Comparison of ENCODE assay signal across 8 cellular contexts in the genomic region with DNA sequence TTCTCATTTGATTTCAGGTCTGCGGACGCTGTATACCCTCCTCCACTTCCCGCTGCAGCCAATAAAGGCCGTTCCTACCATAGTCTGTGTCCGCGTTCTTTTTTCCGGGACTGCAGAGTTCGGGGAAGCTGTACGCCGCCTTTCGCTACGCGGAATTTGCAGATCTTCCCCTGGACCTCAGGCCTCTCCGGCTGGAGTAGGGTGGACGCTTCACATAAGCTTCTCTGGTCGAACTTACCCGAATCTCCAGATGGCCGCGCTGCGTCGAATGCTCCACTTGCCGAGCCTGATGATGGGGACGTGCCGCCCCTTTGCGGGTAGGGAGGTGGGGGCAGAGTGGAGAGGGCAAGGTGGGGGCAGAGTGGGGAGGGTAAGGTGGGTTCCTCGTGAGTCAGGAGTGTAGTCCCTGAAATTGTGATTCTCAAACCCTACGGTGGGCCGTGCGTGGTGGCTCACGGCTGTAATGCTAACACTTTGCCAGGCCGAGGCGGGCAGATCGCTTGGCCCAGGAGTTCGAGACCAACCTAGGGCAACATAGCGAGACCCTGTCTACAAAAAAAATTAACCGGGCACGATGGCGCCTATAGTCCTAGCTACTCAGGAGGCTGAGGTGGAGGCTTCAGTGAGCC. TPM values are rescaled to one million over a fixed set of nuclear protein-coding genes. Genes with fewer than 3 reads are reported as not detected.
DNase-seq lines count a peak whose midpoint lies in the region; ATAC-seq and TF ChIP-seq lines count a peak whose summit lies in the region.

No MANE protein-coding gene starts in this region.

- peak overlapping the region; percentile 98 for H3K27ac ChIP-seq in C4-2B
- peak overlapping the region; percentile 96 for H3K27ac ChIP-seq in colonic mucosa
- peak overlapping the region; percentile 91 for H3K27ac ChIP-seq in lower lobe of right lung

- peak; percentile 18 for ATAC-seq in GM21423 (IDR thresholded peaks at IDR 0.05; ENCODE audit: unreplicated experiment)
- peak; percentile 62 to 63 for ATAC-seq in lower lobe of right lung

- no peaks in the 10 kb centered on the region for H3K27me3 ChIP-seq in colonic mucosa
- H3K27me3 ChIP-seq in lower lobe of right lung (ENCODE audit: low read depth): no peaks in the 10 kb centered on the region

- peak; percentile 38 for DNase-seq in KBM-7
- DNase-seq in activated CD4-positive, alpha-beta T cell treated with anti-CD3 and anti-CD28 coated beads for 48 hours: peak; percentile 65
- peak; percentile 64 for DNase-seq in colonic mucosa
- DNase-seq in lower lobe of right lung: peak; percentile 66
- DNase-seq in stimulated activated CD8-positive, alpha-beta memory T cell treated with anti-CD3 and anti-CD28 coated beads, Interleukin-15, amount 100 ng/mL, for 4 hours (ENCODE audit: low read depth in 2 of 2): peak; percentile 62 to 68
- no peak for DNase-seq in GM13977 (ENCODE audit: low spot score)

- H3K4me1 ChIP-seq in colonic mucosa (peaks cover 23% of the 10 kb centered on the region), lower lobe of right lung (peaks cover 49% of the 10 kb centered on the region)

- peak overlapping the region; percentile 87 for H3K4me3 ChIP-seq in colonic mucosa
- H3K4me3 ChIP-seq in lower lobe of right lung: peak overlapping the region; percentile 92

- in situ Hi-C loops in KBM-7 (cut with MboI; ENCODE audit: low pct_unique_long_range_greater_than_20kb, low sequenced_read_pairs) (no loop called here), GM13977 (cut with MboI; ENCODE audit: low pct_unique_long_range_greater_than_20kb, low sequenced_read_pairs, unreplicated experiment) (no loop called here)

- intact Hi-C loops in colonic mucosa (cut with DNase I): no loop called here
- intact Hi-C loops in lower lobe of right lung (cut with DNase I): no loop called here

- H3K9me3 ChIP-seq in colonic mucosa (no peaks in the 10 kb centered on the region), lower lobe of right lung (no peaks in the 10 kb centered on the region)

- H3K9ac ChIP-seq in colonic mucosa (ENCODE audit: low read depth in 2 of 2, low read length in 2 of 2): peak overlapping the region; percentile 68 to 99

- no peak for TF ChIP-seq CTCF in C4-2B (conservative IDR thresholded peaks at IDR 0.05)
- no peak for TF ChIP-seq CTCF in colonic mucosa (IDR thresholded peaks at IDR 0.05)
- no peak for TF ChIP-seq CTCF in lower lobe of right lung (IDR thresholded peaks at IDR 0.05)
- no peak for TF ChIP-seq CTCF in GM13977 (IDR thresholded peaks at IDR 0.05; ENCODE audit: extremely low read depth, insufficient read depth, missing control alignments)

- H3K36me3 ChIP-seq in colonic mucosa (no peaks in the 10 kb centered on the region), lower lobe of right lung (peaks cover 32% of the 10 kb centered on the region)

RNA-seq across cellular contexts. Expression of a gene that starts 0.6 kb away (rescaled TPM):
- total RNA-seq in colonic mucosa (10 to 100 TPM in 1 of 2 donors, 1 to 10 TPM in 1; 9.4 to 27.0 TPM), lower lobe of right lung (12.1 TPM)

RNA-seq across cellular contexts. Expression of a gene that starts 0.7 kb away (rescaled TPM):
- 100 to 1,000 TPM in 1 of 2 donors, 10 to 100 TPM in 1; 57.9 to 105 TPM for total RNA-seq in colonic mucosa
- 37.1 TPM for total RNA-seq in lower lobe of right lung

RNA-seq across cellular contexts. Expression of a gene that starts 5.7 kb away (rescaled TPM):
- total RNA-seq in colonic mucosa: 10 to 100 TPM; 13.9 to 23.2 TPM
- total RNA-seq in lower lobe of right lung: 6.1 TPM

RNA-seq across cellular contexts. Expression of a gene that starts 6.3 kb away (rescaled TPM):
- total RNA-seq in colonic mucosa (10 to 100 TPM in 1 of 2 donors, 1 to 10 TPM in 1; 7.1 to 12.3 TPM), lower lobe of right lung (11.1 TPM)

RNA-seq across cellular contexts. Expression of a gene that starts 12.6 kb away (rescaled TPM):
- total RNA-seq in colonic mucosa (10 to 100 TPM; 19.1 to 27.7 TPM), lower lobe of right lung (18.6 TPM)
